2 cellular contexts compared by ENCODE assay signal in the genomic region with DNA sequence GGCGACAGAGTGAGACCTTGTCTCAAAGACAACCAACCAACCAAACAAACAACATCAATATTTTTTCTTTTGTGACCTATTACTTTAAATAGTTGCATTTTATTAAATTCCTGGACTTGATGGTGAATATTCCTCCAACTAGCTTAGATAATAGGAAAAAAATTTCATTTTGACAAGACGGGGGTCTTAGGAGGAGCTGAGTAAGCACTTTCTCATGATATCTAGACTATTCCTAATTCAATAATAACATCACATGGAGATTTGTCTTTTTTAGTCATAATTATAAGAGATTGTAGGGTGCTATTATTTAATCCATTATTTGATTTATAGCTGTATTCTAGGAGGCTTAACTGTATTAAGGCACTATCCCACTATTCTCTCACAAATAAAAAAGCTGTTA.
TF ChIP-seq lines count a peak whose summit lies in the region.

No MANE protein-coding gene starts in this region.

TF ChIP-seq in A549, 52 proteins besides CTCF, POLR2A, EP300 and RAD21:
- TF ChIP-seq MAFK (IDR thresholded peaks at IDR 0.05; ENCODE audit: partially characterized antibody) (peak; percentile 64), EHF (CRISPR knock-in tag; IDR thresholded peaks at IDR 0.05) (no peak)

TF ChIP-seq in IMR-90, 13 proteins besides CTCF, POLR2A, EP300 and RAD21:
- peak; percentile 67 for TF ChIP-seq MAFK (IDR thresholded peaks at IDR 0.05; ENCODE audit: low read depth, low read length)
- TF ChIP-seq RCOR1 (IDR thresholded peaks at IDR 0.05; ENCODE audit: insufficient replicate concordance, low read length), result no peak
- no peak for TF ChIP-seq MXI1 (IDR thresholded peaks at IDR 0.05; ENCODE audit: borderline replicate concordance, low read depth, low read length)
- TF ChIP-seq CHD1 (IDR thresholded peaks at IDR 0.05; ENCODE audit: low read depth, low read length), result no peak
- no peak for TF ChIP-seq BHLHE40 (IDR thresholded peaks at IDR 0.05; ENCODE audit: low read depth, low read length)
